ENCODE assay signal across 22 cellular contexts in the genomic region with DNA sequence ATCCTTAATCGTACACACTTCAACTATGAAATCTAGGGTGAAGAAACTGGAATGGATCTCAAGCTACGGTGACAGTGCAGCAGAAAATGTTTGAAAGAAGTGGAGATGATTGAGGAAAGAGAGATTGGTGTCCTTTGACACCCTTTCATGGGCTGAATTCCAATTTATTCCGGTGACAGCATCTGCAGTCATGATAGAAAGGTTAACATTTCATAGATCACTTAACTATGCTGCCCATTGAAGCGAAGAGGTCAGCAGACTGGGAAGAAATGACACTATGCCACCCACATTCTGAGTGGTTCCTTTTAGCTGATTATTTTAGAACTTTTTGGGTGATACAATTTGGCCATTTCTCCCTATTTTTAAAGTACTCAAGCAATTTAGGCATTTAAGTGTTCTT.
"Had no signal": no experiment of that assay in that cellular context is flagged by ENCODE, and none has a peak within 500 bp of the region (broad histone marks: within the 10 kb centered on the region; RNA-seq: fewer than 3 reads in every experiment).

No MANE protein-coding gene starts in this region.

- DNase-seq: KBM-7; MV-4-11; NCI-H1048; NCI-H1105; NCI-H1417; NCI-H1436 treated with DMSO at 0.1 percent for 48 hours; NCI-H1694; NCI-H187 treated with DMSO at 0.1 percent for 48 hours; NCI-H2029 treated with DMSO at 0.1 percent for 48 hours; NCI-H345; NCI-H446 treated with DMSO at 0.1 percent for 48 hours; NCI-H510A treated with DMSO at 0.1 percent for 48 hours; NCI-H526; NCI-H748 treated with DMSO at 0.1 percent for 48 hours; NK-92 treated with Interleukin-12 subunit alpha and Interleukin-12 subunit beta, amount 100 ng/mL, for 24 hours; PC-9; Peyer's patch; RPMI8226; SHP77; SK-N-SH; SW 1271; T-cell had no signal

- H3K36me3 ChIP-seq: Peyer's patch had no signal

- H3K9ac ChIP-seq: SK-N-SH had no signal

- H3K4me1 ChIP-seq: Peyer's patch had no signal

- H3K4me3 ChIP-seq: PC-9, Peyer's patch had no signal

- H3K27me3 ChIP-seq: Peyer's patch had no signal

- H3K4me2 ChIP-seq: PC-9, SK-N-SH had no signal

- ATAC-seq: T-cell had no signal

- H3K27ac ChIP-seq: PC-9, Peyer's patch had no signal
